In genomic region chr14:93962701-93963601, GRCh38 we compare ENCODE assay signal across 9 cellular contexts. TPM values are rescaled to one million over a fixed set of nuclear protein-coding genes. Genes with fewer than 3 reads are reported as not detected.
A peak's percentile ranks its signal among the peaks of the same experiment; 100 is the strongest.
DNase-seq lines count a peak whose midpoint lies in the region; ATAC-seq and TF ChIP-seq lines count a peak whose summit lies in the region.
"Had no signal": no experiment of that assay in that cellular context is flagged by ENCODE, and none has a peak within 500 bp of the region (broad histone marks: within the 10 kb centered on the region; RNA-seq: fewer than 3 reads in every experiment).

No MANE protein-coding gene starts in this region.

- H3K4me3 ChIP-seq in GM12865 (ENCODE audit: low read depth, low read length) = peak overlapping the region; percentile 20

- H3K4me1 Mint-ChIP-seq in type B pancreatic cell (ENCODE audit: unreplicated experiment) = peaks cover 9% of the 10 kb centered on the region

- H3K9me3 Mint-ChIP-seq in type B pancreatic cell = no peaks in the 10 kb centered on the region

- H3K27ac Mint-ChIP-seq in type B pancreatic cell = no peak overlapping the region

- peak; percentile 54 for ATAC-seq in GM21515 (IDR thresholded peaks at IDR 0.05; ENCODE audit: unreplicated experiment)
- ATAC-seq in activated CD4-positive, CD25-positive, alpha-beta regulatory T cell treated with anti-CD3 and anti-CD28 coated beads, Interleukin-2, amount 50 U/mL, for 24 hours = peak; percentile 30 to 31

- no peaks in the 10 kb centered on the region for H3K27me3 Mint-ChIP-seq in type B pancreatic cell

- H3K4me3 Mint-ChIP-seq in type B pancreatic cell = no peak overlapping the region

- TF ChIP-seq CTCF in GM12865 (IDR thresholded peaks at IDR 0.05; ENCODE audit: insufficient read depth, low read depth, low read length, missing control alignments) (no peak), type B pancreatic cell (conservative IDR thresholded peaks at IDR 0.05) (no peak)

- H3K36me3 Mint-ChIP-seq in type B pancreatic cell = no peaks in the 10 kb centered on the region

- peak; percentile 97 for DNase-seq in GM12865 (ENCODE audit: low read depth)
- peak; percentile 26 for DNase-seq in HT1080 (ENCODE audit: low read depth)
- DNase-seq in left kidney (ENCODE audit: low read depth, low spot score) = peak; percentile 87
- no peak for DNase-seq in ecto neural progenitor cell (ENCODE audit: low spot score)
- DNase-seq in NCI-H226 = no peak
- DNase-seq in type B pancreatic cell (ENCODE audit: extremely low spot score, unreplicated experiment) = no peak

RNA-seq across cellular contexts. Expression of gene ASB2, which starts 13.4 kb away (rescaled TPM):
- total RNA-seq in HT1080 (2014; rRNA removed; shearing (Covaris generic)) = not detected in 2 replicates
- polyA plus RNA-seq in HT1080 (2015; cell fraction: cytosol; rRNA removed) = 0.11 TPM in 1 of 2 replicates, not detected in the other
- polyA plus RNA-seq in HT1080 (2015; cell fraction: nucleus; rRNA removed) = 0.10 TPM in 1 of 2 replicates, not detected in the other
- total RNA-seq in type B pancreatic cell (ENCODE audit: low replicate concordance) = 0.21 and 0.60 TPM in 2 replicates

RNA-seq across cellular contexts. Expression of gene CCDC197, which starts 34.1 kb away (rescaled TPM):
- not detected in 2 replicates for total RNA-seq in HT1080 (2014; rRNA removed; shearing (Covaris generic))
- not detected in 2 replicates for polyA plus RNA-seq in HT1080 (2015; cell fraction: cytosol; rRNA removed)
- not detected in 2 replicates for polyA plus RNA-seq in HT1080 (2015; cell fraction: nucleus; rRNA removed)
- not detected in 2 replicates for total RNA-seq in type B pancreatic cell (ENCODE audit: low replicate concordance)
- total RNA-seq: urinary bladder had no signal
- polyA plus RNA-seq: urinary bladder had no signal

RNA-seq across cellular contexts. Expression of gene FAM181A, which starts 35.8 kb away (rescaled TPM):
- total RNA-seq in HT1080 (2014; rRNA removed; shearing (Covaris generic)) = not detected in 2 replicates
- polyA plus RNA-seq in HT1080 (2015; cell fraction: cytosol; rRNA removed) = not detected in 2 replicates
- polyA plus RNA-seq in HT1080 (2015; cell fraction: nucleus; rRNA removed) = not detected in 2 replicates
- 1.2 TPM in 1 of 2 replicates, not detected in the other for total RNA-seq in type B pancreatic cell (ENCODE audit: low replicate concordance)
- total RNA-seq: urinary bladder had no signal
- polyA plus RNA-seq: urinary bladder had no signal

Comparison
In these comparisons a context has a peak if more than half of its experiments do, and no peak if none do; other contexts are left out.
1. DNase-seq: peak in GM12865 (single experiment), HT1080 (single experiment) and left kidney (single experiment); none in ecto neural progenitor cell (single experiment), NCI-H226 (single experiment) and type B pancreatic cell (single experiment).